8 cellular contexts compared by ENCODE assay signal in the genomic region with DNA sequence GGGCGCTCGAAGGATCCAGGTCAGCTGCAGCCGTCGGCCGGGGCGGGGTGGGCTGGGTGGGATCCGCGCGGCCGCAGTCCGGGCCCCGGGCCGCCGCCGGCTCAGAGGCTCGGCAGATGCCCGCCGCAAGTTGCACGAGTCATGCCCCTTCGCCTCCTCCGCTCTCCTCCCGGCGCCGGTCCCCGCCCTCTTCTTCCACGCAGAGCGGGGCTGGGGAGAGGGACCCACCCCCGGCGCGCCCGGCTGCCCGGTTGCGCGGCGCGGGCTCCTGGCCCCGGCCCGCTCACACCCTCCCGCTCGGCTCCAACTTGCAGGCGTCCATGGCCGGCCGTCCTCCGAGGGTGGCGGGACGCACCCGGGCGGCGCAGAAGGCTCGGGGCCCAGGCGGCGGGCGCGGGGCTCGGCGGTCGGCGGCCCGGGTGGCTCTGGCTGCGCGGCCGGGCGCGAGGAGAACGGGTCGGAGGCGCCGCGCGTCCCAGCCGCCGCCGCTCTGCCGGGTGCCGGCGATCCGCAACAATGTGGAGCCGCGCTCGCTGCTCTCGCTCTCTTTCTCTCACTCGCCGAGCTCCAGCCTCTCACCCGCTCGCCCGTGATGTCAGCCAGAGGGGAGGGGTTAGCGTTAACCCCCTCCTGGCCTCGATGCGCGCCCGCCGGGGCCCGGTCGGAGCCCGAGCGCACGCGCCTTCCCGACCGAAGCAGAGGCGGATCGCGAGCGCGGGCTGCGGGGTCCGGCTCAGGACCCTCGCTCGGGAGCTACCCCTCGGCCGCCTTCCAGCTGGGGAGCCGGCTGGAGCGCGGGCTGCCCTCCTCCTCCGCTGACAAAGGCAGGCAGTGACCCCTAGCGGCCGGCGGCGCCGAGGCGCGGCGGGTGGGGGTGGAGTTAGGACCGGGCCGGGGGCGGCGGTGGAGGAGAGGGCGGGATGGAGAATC. TPM values are rescaled to one million over a fixed set of nuclear protein-coding genes. Genes with fewer than 3 reads are reported as not detected.
DNase-seq lines count a peak whose midpoint lies in the region; ATAC-seq lines count a peak whose summit lies in the region.

A gene with protein sequence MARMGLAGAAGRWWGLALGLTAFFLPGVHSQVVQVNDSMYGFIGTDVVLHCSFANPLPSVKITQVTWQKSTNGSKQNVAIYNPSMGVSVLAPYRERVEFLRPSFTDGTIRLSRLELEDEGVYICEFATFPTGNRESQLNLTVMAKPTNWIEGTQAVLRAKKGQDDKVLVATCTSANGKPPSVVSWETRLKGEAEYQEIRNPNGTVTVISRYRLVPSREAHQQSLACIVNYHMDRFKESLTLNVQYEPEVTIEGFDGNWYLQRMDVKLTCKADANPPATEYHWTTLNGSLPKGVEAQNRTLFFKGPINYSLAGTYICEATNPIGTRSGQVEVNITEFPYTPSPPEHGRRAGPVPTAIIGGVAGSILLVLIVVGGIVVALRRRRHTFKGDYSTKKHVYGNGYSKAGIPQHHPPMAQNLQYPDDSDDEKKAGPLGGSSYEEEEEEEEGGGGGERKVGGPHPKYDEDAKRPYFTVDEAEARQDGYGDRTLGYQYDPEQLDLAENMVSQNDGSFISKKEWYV (minus strand): TSS at position 550 of the 930 bp plus-strand sequence. CDS start 647 bp downstream, outside the sequence.

- peaks cover 20% of the 10 kb centered on the region for H3K4me1 ChIP-seq in CD4-positive, alpha-beta memory T cell (ENCODE audit: insufficient read depth, low read length)
- H3K4me1 ChIP-seq in effector memory CD4-positive, alpha-beta T cell (ENCODE audit: control insufficient read depth, insufficient read depth, low read length, poor library complexity, severe bottlenecking), result peaks cover 19% of the 10 kb centered on the region
- H3K4me1 ChIP-seq in mesenchymal stem cell (ENCODE audit: control insufficient read depth, insufficient read depth, low read depth, low read length), result peaks cover 20% of the 10 kb centered on the region

- peak within 1 kb of the TSS; percentile 98 for H3K4me2 ChIP-seq in mesenchymal stem cell (ENCODE audit: low read length, poor library complexity, severe bottlenecking)

- H3K9me3 ChIP-seq in CD4-positive, alpha-beta memory T cell (ENCODE audit: control insufficient read depth in 1 of 2, low read length in 2 of 2), result no peaks in the 10 kb centered on the region
- no peaks in the 10 kb centered on the region for H3K9me3 ChIP-seq in effector memory CD4-positive, alpha-beta T cell (ENCODE audit: control insufficient read depth, low read length)
- no peaks in the 10 kb centered on the region for H3K9me3 ChIP-seq in mesenchymal stem cell (ENCODE audit: control insufficient read depth, low read length)

- CTCF ChIA-PET in CD4-positive, alpha-beta memory T cell (lab: Charles Lee; ENCODE audit: partially characterized antibody), result interaction anchor here (0.8 to 1.7 kb wide), 36 partner anchors 8 to 373 kb away, joined by 3 to 30 read pairs (median 5); no protein-coding TSS in a partner anchor

- H2BK120ac ChIP-seq in mesenchymal stem cell (ENCODE audit: low read depth, low read length), result peak within 1 kb of the TSS; percentile 27

- peak within 1 kb of the TSS; percentile 93 to 98 (median 95) for H3K4me3 Mint-ChIP-seq in CD4-positive, alpha-beta memory T cell

- peak within 1 kb of the TSS in 1 of 2 experiments; percentile 91 for H3K23ac ChIP-seq in mesenchymal stem cell (ENCODE audit: low read length in 2 of 2)

- no peak within 1 kb of the TSS for H2BK15ac ChIP-seq in mesenchymal stem cell (ENCODE audit: low read depth, poor library complexity, severe bottlenecking)

- peaks cover 0 to 2% of the 10 kb centered on the region in 2 donors for H3K36me3 Mint-ChIP-seq in CD4-positive, alpha-beta memory T cell

- H3K18ac ChIP-seq in mesenchymal stem cell (ENCODE audit: low read depth in 1 of 2, low read length in 2 of 2), result peak within 1 kb of the TSS; percentile 81 to 89

- H3K27ac Mint-ChIP-seq in CD4-positive, alpha-beta memory T cell, result peak within 1 kb of the TSS; percentile 80 to 95 (median 89)

- H3K36me3 ChIP-seq in CD4-positive, alpha-beta memory T cell (ENCODE audit: insufficient read depth, low read length), result no peaks in the 10 kb centered on the region
- H3K36me3 ChIP-seq in effector memory CD4-positive, alpha-beta T cell (ENCODE audit: control insufficient read depth, insufficient read depth, low read length), result no peaks in the 10 kb centered on the region
- H3K36me3 ChIP-seq in mesenchymal stem cell (ENCODE audit: control insufficient read depth in 1 of 2, insufficient read depth in 2 of 2, low read depth in 1 of 2, low read length in 2 of 2), result peaks cover 0 to 6% of the 10 kb centered on the region in 2 experiments

- POLR2A ChIA-PET in CD4-positive, alpha-beta memory T cell (lab: Charles Lee; ENCODE audit: partially characterized antibody), result no interaction called here

- H3K79me1 ChIP-seq in mesenchymal stem cell (replicated peaks; ENCODE audit: low read length, poor library complexity, severe bottlenecking), result peaks cover 34% of the 10 kb centered on the region

- H3K9ac ChIP-seq in mesenchymal stem cell (ENCODE audit: low read length), result peak within 1 kb of the TSS; percentile 89

- peak within 1 kb of the TSS; percentile 37 for H3K27ac ChIP-seq in CD4-positive, alpha-beta memory T cell (ENCODE audit: low read depth, low read length)
- H3K27ac ChIP-seq in effector memory CD4-positive, alpha-beta T cell (ENCODE audit: insufficient read depth, low read length, poor library complexity, severe bottlenecking), result peak within 1 kb of the TSS; percentile 55
- H3K27ac ChIP-seq in mesenchymal stem cell (ENCODE audit: low read length, poor library complexity, severe bottlenecking), result no peak within 1 kb of the TSS

- H3K4ac ChIP-seq in mesenchymal stem cell (ENCODE audit: low read depth in 1 of 2, low read length in 2 of 2), result peak within 1 kb of the TSS; percentile 64 to 90

- peaks cover 10% of the 10 kb centered on the region for H3K27me3 ChIP-seq in CD4-positive, alpha-beta memory T cell (ENCODE audit: insufficient read depth, low read length)
- H3K27me3 ChIP-seq in effector memory CD4-positive, alpha-beta T cell (replicated peaks; ENCODE audit: control insufficient read depth, insufficient read depth, low read length, poor library complexity, severe bottlenecking), result peaks cover 8% of the 10 kb centered on the region
- no peaks in the 10 kb centered on the region for H3K27me3 ChIP-seq in mesenchymal stem cell (ENCODE audit: control insufficient read depth in 1 of 2, insufficient read depth in 1 of 2, low read length in 2 of 2)

- peaks cover 10 to 13% of the 10 kb centered on the region in 2 donors for H3K27me3 Mint-ChIP-seq in CD4-positive, alpha-beta memory T cell

- peaks cover 6 to 22% (median 14%) of the 10 kb centered on the region in 4 donors for H3K4me1 Mint-ChIP-seq in CD4-positive, alpha-beta memory T cell

- H3K9me3 Mint-ChIP-seq in CD4-positive, alpha-beta memory T cell, result no peaks in the 10 kb centered on the region

- H2AFZ ChIP-seq in mesenchymal stem cell (ENCODE audit: low read depth, low read length), result peak within 1 kb of the TSS; percentile 79

- H3K4me3 ChIP-seq in CD4-positive, alpha-beta memory T cell (ENCODE audit: low read length in 2 of 2), result peak within 1 kb of the TSS; percentile 47 to 69
- peak within 1 kb of the TSS; percentile 82 for H3K4me3 ChIP-seq in effector memory CD4-positive, alpha-beta T cell (ENCODE audit: insufficient read depth, low read depth, low read length, poor library complexity, severe bottlenecking)
- H3K4me3 ChIP-seq in mesenchymal stem cell (ENCODE audit: insufficient read depth in 1 of 2, low read depth in 1 of 2, low read length in 2 of 2), result peak within 1 kb of the TSS; percentile 79 to 83

- H2BK5ac ChIP-seq in mesenchymal stem cell (ENCODE audit: low read depth, low read length, poor library complexity, severe bottlenecking), result peak within 1 kb of the TSS; percentile 68

- ATAC-seq in GM19324 (IDR thresholded peaks at IDR 0.05; ENCODE audit: low FRiP score, unreplicated experiment) (peak; percentile 84), HG03460 (IDR thresholded peaks at IDR 0.05; ENCODE audit: unreplicated experiment) (peak; percentile 76)

- peak; percentile 84 to 88 (median 86) for DNase-seq in CD4-positive, alpha-beta memory T cell
- DNase-seq in NCI-H82 treated with DMSO at 0.1 percent for 48 hours (lab: John Stamatoyannopoulos, UW; ENCODE audit: unreplicated experiment) (peak; percentile 76), mesenchymal stem cell (peak; percentile 89)
- DNase-seq in activated CD8-positive, alpha-beta memory T cell treated with anti-CD3 and anti-CD28 coated beads for 24 hours, result peak; percentile 97
- peak; percentile 50 to 72 (median 70) for DNase-seq in effector memory CD4-positive, alpha-beta T cell
- peak; percentile 76 for DNase-seq in stimulated activated CD8-positive, alpha-beta memory T cell treated with anti-CD3 and anti-CD28 coated beads, Interleukin-12 subunit alpha, Interleukin-12 subunit beta, amount 100 ng/mL, for 1 hour (ENCODE audit: low read depth)

- H4K8ac ChIP-seq in mesenchymal stem cell (ENCODE audit: low read length), result peak within 1 kb of the TSS; percentile 89

- H2AK5ac ChIP-seq in mesenchymal stem cell (ENCODE audit: low read length, severe bottlenecking), result no peak within 1 kb of the TSS

- peak within 1 kb of the TSS; percentile 43 to 92 for H3K14ac ChIP-seq in mesenchymal stem cell (ENCODE audit: low read length in 2 of 2)

- peak within 1 kb of the TSS; percentile 63 for H4K91ac ChIP-seq in mesenchymal stem cell (ENCODE audit: low read length)

- under 1% methylated on average over 45 of the region's 128 CpGs for WGBS in mesenchymal stem cell

- peak within 1 kb of the TSS in 1 of 2 experiments; percentile 90 for H2BK12ac ChIP-seq in mesenchymal stem cell (ENCODE audit: low read length in 2 of 2)

- intact Hi-C loops in CD4-positive, alpha-beta memory T cell (cut with micrococcal nuclease), result loop anchor here (1.0 to 5.0 kb wide), 5 partner anchors 12 to 247 kb away; no protein-coding TSS in a partner anchor

RNA-seq across cellular contexts. Expression of the gene that starts here (rescaled TPM):
- total RNA-seq in CD4-positive, alpha-beta memory T cell, result 1 to 10 TPM; 3.5 to 3.8 TPM
- polyA plus RNA-seq in CD4-positive, alpha-beta memory T cell, result 1 to 10 TPM in 1 of 2 donors, not detected in 1; 1.2 TPM
- 9.7 TPM for polyA plus RNA-seq in mesenchymal stem cell (2013, experiment 1 of 2)
- 10.0 TPM for polyA plus RNA-seq in mesenchymal stem cell (2013, experiment 2 of 2)
